In genomic region chrX:152872522-152872921, GRCh38 we compare ENCODE assay signal across 28 cellular contexts.
"Had no signal": no experiment of that assay in that cellular context is flagged by ENCODE, and none has a peak within 500 bp of the region (broad histone marks: within the 10 kb centered on the region; RNA-seq: fewer than 3 reads in every experiment).

No MANE protein-coding gene starts in this region.

- H3K27ac Mint-ChIP-seq: activated CD4-positive, alpha-beta memory T cell treated with anti-CD3 and anti-CD28 coated beads for 36 hours; activated CD8-positive, alpha-beta memory T cell treated with anti-CD3 and anti-CD28 coated beads, Interleukin-2, amount 10 ng/mL, durations not matched to agents 7 days and 5 days; activated naive CD4-positive, alpha-beta T cell treated with anti-CD3 and anti-CD28 coated beads for 36 hours; nephron had no signal

- H3K27ac ChIP-seq: colonic mucosa, epithelial cell of prostate, esophagus squamous epithelium, left lung, lower lobe of right lung, ovary, prostate gland, sigmoid colon, testis, transverse colon, VCaP had no signal

- H3K4me1 Mint-ChIP-seq: nephron had no signal

- H3K4me3 Mint-ChIP-seq: activated CD4-positive, alpha-beta memory T cell treated with anti-CD3 and anti-CD28 coated beads for 36 hours; activated CD8-positive, alpha-beta memory T cell treated with anti-CD3 and anti-CD28 coated beads, Interleukin-2, amount 10 ng/mL, durations not matched to agents 7 days and 5 days; activated naive CD4-positive, alpha-beta T cell treated with anti-CD3 and anti-CD28 coated beads for 36 hours; activated T-cell treated with anti-CD3 and anti-CD28 coated beads, Interleukin-2, amount 50 U/mL, for 72 hours; nephron had no signal

- H3K27me3 ChIP-seq: colonic mucosa, esophagus squamous epithelium, left lung, ovary, sigmoid colon, testis, transverse colon had no signal

- H3K27me3 Mint-ChIP-seq: activated CD4-positive, alpha-beta memory T cell treated with anti-CD3 and anti-CD28 coated beads for 36 hours; activated CD8-positive, alpha-beta memory T cell treated with anti-CD3 and anti-CD28 coated beads, Interleukin-2, amount 10 ng/mL, durations not matched to agents 7 days and 5 days had no signal

- H3K9me3 Mint-ChIP-seq: activated CD4-positive, alpha-beta memory T cell treated with anti-CD3 and anti-CD28 coated beads for 36 hours; activated naive CD4-positive, alpha-beta T cell treated with anti-CD3 and anti-CD28 coated beads for 36 hours; activated T-cell treated with anti-CD3 and anti-CD28 coated beads, Interleukin-2, amount 50 U/mL, for 72 hours had no signal

- ATAC-seq: activated CD8-positive, alpha-beta memory T cell treated with anti-CD3 and anti-CD28 coated beads, Interleukin-2, amount 10 ng/mL, durations not matched to agents 7 days and 5 days; activated T-cell treated with anti-CD3 and anti-CD28 coated beads, Interleukin-2, amount 50 U/mL, for 72 hours; left lung; lower lobe of right lung had no signal

- DNase-seq: activated CD4-positive, alpha-beta memory T cell treated with anti-CD3 and anti-CD28 coated beads for 36 hours; activated CD8-positive, alpha-beta memory T cell treated with anti-CD3 and anti-CD28 coated beads, Interleukin-2, amount 10 ng/mL, durations not matched to agents 7 days and 5 days; activated effector memory CD4-positive, alpha-beta T cell treated with anti-CD3 and anti-CD28 coated beads, Interleukin-2, amount 50 U/mL, for 16 hours; activated naive CD4-positive, alpha-beta T cell treated with anti-CD3 and anti-CD28 coated beads for 36 hours; activated T-cell treated with anti-CD3 and anti-CD28 coated beads, Interleukin-2, amount 50 U/mL, for 72 hours; anterior cingulate cortex; colonic mucosa; effector CD8-positive, alpha-beta T cell; esophagus squamous epithelium; foreskin melanocyte; kidney glomerular epithelial cell; left lung; lower lobe of right lung; mesenchymal stem cell; ovary; retina; sigmoid colon; small intestine; stimulated activated CD4-positive, alpha-beta T cell treated with anti-CD3 and anti-CD28 coated beads, Interleukin-4, amount 100 ng/mL, for 4 hours; stimulated activated CD8-positive, alpha-beta memory T cell treated with anti-CD3 and anti-CD28 coated beads, Interleukin-4, amount 100 ng/mL, for 48 hours; stimulated activated naive CD4-positive, alpha-beta T cell; T-helper 9 cell; testis; transverse colon had no signal

- H3K4me1 ChIP-seq: colonic mucosa, left lung, lower lobe of right lung, prostate gland, sigmoid colon, testis, transverse colon had no signal

- H3K4me3 ChIP-seq: colonic mucosa, esophagus squamous epithelium, left lung, lower lobe of right lung, ovary, prostate gland, sigmoid colon, testis, transverse colon had no signal

- H3K9me3 ChIP-seq: colonic mucosa, esophagus squamous epithelium, left lung, lower lobe of right lung, ovary, prostate gland, sigmoid colon, testis, transverse colon had no signal

- H3K36me3 ChIP-seq: colonic mucosa, ovary, prostate gland, transverse colon had no signal
